18 cellular contexts compared by ENCODE assay signal in genomic region chr1:247337250-247337746, GRCh38. TPM values are rescaled to one million over a fixed set of nuclear protein-coding genes. Genes with fewer than 3 reads are reported as not detected.
DNase-seq lines count a peak whose midpoint lies in the region; ATAC-seq and TF ChIP-seq lines count a peak whose summit lies in the region.
"Had no signal": no experiment of that assay in that cellular context is flagged by ENCODE, and none has a peak within 500 bp of the region (broad histone marks: within the 10 kb centered on the region; RNA-seq: fewer than 3 reads in every experiment).

No MANE protein-coding gene starts in this region.

- H3K27ac ChIP-seq in BLaER1 treated with 17β-estradiol and CSF1 and Interleukin-3, amounts not matched to agents 10 nM and 100 nM: no peak overlapping the region
- no peak overlapping the region for H3K27ac ChIP-seq in GM23248
- H3K27ac ChIP-seq: ascending aorta had no signal

- no peak overlapping the region for H3K4me3 ChIP-seq in BLaER1 treated with 17β-estradiol and CSF1 and Interleukin-3, amounts not matched to agents 10 nM and 100 nM
- H3K4me3 ChIP-seq in GM23248 (no peak overlapping the region), kidney epithelial cell (ENCODE audit: low read depth, low read length) (no peak overlapping the region)
- H3K4me3 ChIP-seq: ascending aorta had no signal

- peaks cover 48 to 59% (median 56%) of the 10 kb centered on the region in 10 experiments for H3K4me1 ChIP-seq in BLaER1 treated with 17β-estradiol and CSF1 and Interleukin-3, amounts not matched to agents 10 nM and 100 nM
- H3K4me1 ChIP-seq in GM23248 (ENCODE audit: insufficient read depth): peaks cover 20% of the 10 kb centered on the region; the same call in 1 of the 2 replicates
- H3K4me1 ChIP-seq: ascending aorta had no signal

- no peaks in the 10 kb centered on the region for H3K27me3 ChIP-seq in BLaER1 treated with 17β-estradiol and CSF1 and Interleukin-3, amounts not matched to agents 10 nM and 100 nM
- no peaks in the 10 kb centered on the region for H3K27me3 ChIP-seq in GM23248 (replicated peaks; ENCODE audit: insufficient read depth)
- H3K27me3 ChIP-seq in kidney epithelial cell (ENCODE audit: control insufficient read depth, insufficient read depth, low read length): no peaks in the 10 kb centered on the region
- H3K27me3 ChIP-seq: ascending aorta had no signal

- H3K27me3 Mint-ChIP-seq in brain: peaks cover 4% of the 10 kb centered on the region
- H3K27me3 Mint-ChIP-seq: activated CD8-positive, alpha-beta memory T cell treated with anti-CD3 and anti-CD28 coated beads, Interleukin-2, amount 10 ng/mL, durations not matched to agents 7 days and 5 days; naive B cell had no signal

- H3K36me3 ChIP-seq in BLaER1 treated with 17β-estradiol and CSF1 and Interleukin-3, amounts not matched to agents 10 nM and 100 nM: peaks cover 23 to 54% (median 30%) of the 10 kb centered on the region in 11 experiments
- H3K36me3 ChIP-seq in GM23248 (ENCODE audit: low read depth) (no peaks in the 10 kb centered on the region), kidney epithelial cell (ENCODE audit: control insufficient read depth, insufficient read depth, low read length) (no peaks in the 10 kb centered on the region)
- H3K36me3 ChIP-seq: ascending aorta had no signal

- H3K4me2 ChIP-seq in BLaER1 treated with 17β-estradiol and CSF1 and Interleukin-3, amounts not matched to agents 10 nM and 100 nM: peak overlapping the region in 8 of 11 experiments; percentile 4 to 47 (median 23); a peak in 9 of 22 replicates
- no peak overlapping the region for H3K4me2 ChIP-seq in GM23248 (ENCODE audit: unreplicated experiment)

- no peak overlapping the region for H3K9ac ChIP-seq in BLaER1 treated with 17β-estradiol and CSF1 and Interleukin-3, amounts not matched to agents 10 nM and 100 nM
- no peak overlapping the region for H3K9ac ChIP-seq in GM23248

- peak; percentile 24 for DNase-seq in GM23248
- DNase-seq in kidney epithelial cell (ENCODE audit: low read depth): peak; percentile 19
- no peak for DNase-seq in stimulated activated CD4-positive, alpha-beta T cell treated with anti-CD3 and anti-CD28 coated beads, Interleukin-4, amount 100 ng/mL, for 24 hours
- DNase-seq in DMS153 treated with DMSO at 0.1 percent for 48 hours (lab: John Stamatoyannopoulos, UW; ENCODE audit: unreplicated experiment): no peak
- DNase-seq in cortex of kidney (lab: John Stamatoyannopoulos, UW): no peak
- DNase-seq: activated CD4-positive, alpha-beta T cell treated with anti-CD3 and anti-CD28 coated beads for 4 hours; activated CD8-positive, alpha-beta memory T cell treated with anti-CD3 and anti-CD28 coated beads, Interleukin-2, amount 10 ng/mL, durations not matched to agents 7 days and 5 days; activated effector memory CD4-positive, alpha-beta T cell treated with Interleukin-2 at 50 U/mL for 16 hours; naive B cell; NCI-H1105 treated with DMSO at 0.1 percent for 48 hours; NCI-H2171 treated with DMSO at 0.1 percent for 48 hours; posterior cingulate gyrus; small intestine; stimulated activated CD4-positive, alpha-beta T cell treated with anti-CD3 and anti-CD28 coated beads, Interleukin-4, amount 100 ng/mL, for 4 hours had no signal

- no peak overlapping the region for H2AFZ ChIP-seq in GM23248

- no peaks in the 10 kb centered on the region for H3K9me3 ChIP-seq in BLaER1 treated with 17β-estradiol and CSF1 and Interleukin-3, amounts not matched to agents 10 nM and 100 nM (replicated peaks in 1 of 11)
- H3K9me3 ChIP-seq in GM23248 (ENCODE audit: low read depth): no peaks in the 10 kb centered on the region
- H3K9me3 ChIP-seq: ascending aorta had no signal

- TF ChIP-seq CTCF in brain (conservative IDR thresholded peaks at IDR 0.05): no peak
- no peak for TF ChIP-seq CTCF in kidney epithelial cell (IDR thresholded peaks at IDR 0.05; ENCODE audit: insufficient read depth, low read length, poor library complexity, severe bottlenecking)

- no peaks in the 10 kb centered on the region for H3K9me3 Mint-ChIP-seq in brain
- H3K9me3 Mint-ChIP-seq: naive B cell had no signal

- peaks cover 68% of the 10 kb centered on the region for H3K79me2 ChIP-seq in GM23248 (ENCODE audit: insufficient read depth)

- no peaks in the 10 kb centered on the region for H3K9me2 ChIP-seq in GM23248 (ENCODE audit: insufficient read depth)

- H3F3A ChIP-seq in GM23248 (ENCODE audit: insufficient read depth): peaks cover 21% of the 10 kb centered on the region

- peaks cover 0 to 61% (median 21%) of the 10 kb centered on the region in 11 experiments; a peak in 12 of 22 replicates for H4K20me1 ChIP-seq in BLaER1 treated with 17β-estradiol and CSF1 and Interleukin-3, amounts not matched to agents 10 nM and 100 nM
- no peaks in the 10 kb centered on the region for H4K20me1 ChIP-seq in GM23248 (ENCODE audit: insufficient read depth)

- in situ Hi-C loops in GM23248 (cut with MboI): no loop called here

- H3K36me3 Mint-ChIP-seq in brain: peaks cover 28% of the 10 kb centered on the region
- H3K36me3 Mint-ChIP-seq: activated CD8-positive, alpha-beta memory T cell treated with anti-CD3 and anti-CD28 coated beads, Interleukin-2, amount 10 ng/mL, durations not matched to agents 7 days and 5 days; naive B cell had no signal

- 39 to 50% methylated on average over 8 to 10 of the region's 10 CpGs for WGBS in GM23248 (ENCODE audit: low coverage in 1 of 2, low lambda C conversion rate in 2 of 2, missing lambda C conversion rate in 2 of 2), 2 experiments

- no peak for ATAC-seq in HG03460 (IDR thresholded peaks at IDR 0.05; ENCODE audit: unreplicated experiment)
- ATAC-seq: activated CD8-positive, alpha-beta memory T cell treated with anti-CD3 and anti-CD28 coated beads, Interleukin-2, amount 10 ng/mL, durations not matched to agents 7 days and 5 days had no signal

- H3K4me3 Mint-ChIP-seq in brain: peak overlapping the region in 2 of 5 experiments; percentile 18 to 32
- H3K4me3 Mint-ChIP-seq: activated CD8-positive, alpha-beta memory T cell treated with anti-CD3 and anti-CD28 coated beads, Interleukin-2, amount 10 ng/mL, durations not matched to agents 7 days and 5 days; naive B cell had no signal

- H3K27ac Mint-ChIP-seq in brain: peak overlapping the region; percentile 8 to 85 (median 30)
- H3K27ac Mint-ChIP-seq: activated CD8-positive, alpha-beta memory T cell treated with anti-CD3 and anti-CD28 coated beads, Interleukin-2, amount 10 ng/mL, durations not matched to agents 7 days and 5 days had no signal

- peaks cover 61% of the 10 kb centered on the region for H3K4me1 Mint-ChIP-seq in brain

RNA-seq across cellular contexts. Expression of gene ZNF496, which starts 5.6 kb away (rescaled TPM):
- 21.0 and 34.9 TPM in 2 replicates for total RNA-seq in GM23248 (2014; rRNA removed; shearing (Covaris generic))
- polyA plus RNA-seq in GM23248 (2016; fragmentation: Nextera tagmentation; extraction: Ambion mirVana) (6.7 and 8.2 TPM in 2 replicates), brain (ENCODE audit: insufficient read depth, low read depth, low replicate concordance) (32.4 TPM)
- total RNA-seq in kidney epithelial cell: 65.7 and 91.8 TPM in 2 replicates

Comparison
In these comparisons a context has a peak if more than half of its experiments do, and no peak if none do; other contexts are left out.
1. DNase-seq: peak in GM23248 (single experiment) and kidney epithelial cell (single experiment); none in stimulated activated CD4-positive, alpha-beta T cell treated with anti-CD3 and anti-CD28 coated beads, Interleukin-4, amount 100 ng/mL, for 24 hours (single experiment), DMS153 treated with DMSO at 0.1 percent for 48 hours (single experiment) and cortex of kidney (single experiment).